ENCODE assay signal across 25 cellular contexts in the genomic region with DNA sequence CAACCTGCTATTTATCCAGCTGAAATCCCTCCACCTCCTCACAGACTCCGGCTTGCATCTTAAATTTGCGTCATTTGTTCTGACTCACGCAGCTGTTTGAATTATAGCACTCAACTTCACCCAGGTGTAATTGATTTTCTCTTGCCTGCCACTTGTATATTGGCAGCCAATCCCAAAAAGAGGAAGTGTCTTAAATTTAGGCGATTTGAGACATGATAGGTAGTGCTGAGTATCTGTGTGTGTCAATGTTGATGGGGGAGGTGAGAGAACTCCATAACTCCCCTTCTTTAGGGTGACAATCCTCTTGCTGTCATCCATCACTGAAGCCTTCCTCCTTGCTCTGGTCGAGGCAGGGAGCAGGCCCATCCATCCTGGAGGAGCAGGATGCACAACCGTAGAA.
"Had no signal": no experiment of that assay in that cellular context is flagged by ENCODE, and none has a peak within 500 bp of the region (broad histone marks: within the 10 kb centered on the region; RNA-seq: fewer than 3 reads in every experiment).

No MANE protein-coding gene starts in this region.

- H3K4me3 ChIP-seq: left ventricle myocardium inferior, lung, mucosa of descending colon, right atrium auricular region, smooth muscle cell, uterus had no signal

- DNase-seq: activated CD4-positive, alpha-beta memory T cell treated with anti-CD3 and anti-CD28 coated beads for 36 hours; activated CD4-positive, alpha-beta T cell treated with anti-CD3 and anti-CD28 coated beads, Interleukin-2, amount 10 ng/mL, durations not matched to agents 24 days and 14 days; activated CD4-positive, CD25-positive, alpha-beta regulatory T cell treated with anti-CD3 and anti-CD28 coated beads, Interleukin-2, amount 50 U/mL, for 72 hours; activated CD8-positive, alpha-beta memory T cell treated with anti-CD3 and anti-CD28 coated beads, Interleukin-2, amount 50 U/mL, for 4 hours; activated gamma-delta T cell treated with Interleukin-2 at 50 U/mL for 16 hours; activated naive CD4-positive, alpha-beta T cell treated with anti-CD3 and anti-CD28 coated beads, Interleukin-2, amount 50 U/mL, for 16 hours; activated T-cell treated with anti-CD3 and anti-CD28 coated beads, Interleukin-2, amount 50 U/mL, for 24 hours; amniotic stem cell; central memory CD4-positive, alpha-beta T cell; dermis blood vessel endothelial cell; effector CD4-positive, alpha-beta T cell; glutamatergic neuron; islet precursor cell; left ventricle myocardium inferior; mesendoderm; mucosa of descending colon; stimulated activated CD4-positive, alpha-beta T cell treated with anti-CD3 and anti-CD28 coated beads, Interleukin-1b, Interleukin-23, amount 100 ng/mL, for 48 hours; stimulated activated CD4-positive, alpha-beta T cell treated with anti-CD3 and anti-CD28 coated beads, Interleukin-4, amount 100 ng/mL, for 4 hours; stimulated activated CD8-positive, alpha-beta memory T cell treated with anti-CD3 and anti-CD28 coated beads, Interleukin-4, amount 100 ng/mL, for 48 hours; stimulated activated naive CD8-positive, alpha-beta T cell treated with anti-CD3 and anti-CD28 coated beads, Interleukin-15, amount 100 ng/mL, for 72 hours; substantia nigra; uterus had no signal
